Comparison of ENCODE assay signal across 20 cellular contexts in genomic region chr10:517872-518475, GRCh38.
DNase-seq lines count a peak whose midpoint lies in the region; ATAC-seq, FAIRE-seq and TF ChIP-seq lines count a peak whose summit lies in the region.
"Had no signal": no experiment of that assay in that cellular context is flagged by ENCODE, and none has a peak within 500 bp of the region (broad histone marks: within the 10 kb centered on the region; RNA-seq: fewer than 3 reads in every experiment).

No MANE protein-coding gene starts in this region.

- H2BK12ac ChIP-seq in H9 (ENCODE audit: insufficient read length, low read depth, low read length) = no peak overlapping the region

- no peak overlapping the region for H2BK15ac ChIP-seq in H9 (ENCODE audit: low read depth, low read length)

- no peak overlapping the region for H3K4ac ChIP-seq in H9 (ENCODE audit: low read depth, low read length)

- H3K9ac ChIP-seq in H9 (ENCODE audit: extremely low read depth, insufficient read length, low read length) = no peak overlapping the region
- H3K9ac ChIP-seq in kidney (ENCODE audit: low read length in 2 of 2) = no peak overlapping the region
- no peak overlapping the region for H3K9ac ChIP-seq in SK-N-SH

- H3K14ac ChIP-seq in H9 (ENCODE audit: insufficient read depth, low read length) = peak overlapping the region; percentile 8; the same call in 1 of the 2 replicates

- no peak for DNase-seq in H9
- peak in 3 of 4 donors; percentile 44 to 63 (median 45) for DNase-seq in body of pancreas
- peak; percentile 58 for DNase-seq in kidney
- DNase-seq in sciatic nerve (ENCODE audit: low spot score) = peak; percentile 46
- DNase-seq in T-helper 2 cell treated with Interferon-gamma antibody and Interleukin-4, amounts not matched to agents 5 μg/mL and 100 μg/mL, for 36 hours (ENCODE audit: low spot score) = no peak
- no peak for DNase-seq in SK-N-SH
- no peak for DNase-seq in stimulated activated CD4-positive, alpha-beta T cell treated with anti-CD3 and anti-CD28 coated beads, Interleukin-2, amount 100 ng/mL, for 48 hours
- DNase-seq: CD4-positive, alpha-beta memory T cell; DMS79; Karpas-422; MM.1S; NCI-H1105 treated with DMSO at 0.1 percent for 48 hours; NCI-H187 treated with DMSO at 0.1 percent for 48 hours; NCI-H2171; SHP77 had no signal

- peaks cover 3 to 7% of the 10 kb centered on the region in 2 experiments; a peak in 3 of 5 replicates for H3K9me3 Mint-ChIP-seq in H9
- H3K9me3 Mint-ChIP-seq in T-helper 2 cell treated with Interferon-gamma antibody and Interleukin-4, amounts not matched to agents 5 μg/mL and 100 μg/mL, for 36 hours = no peaks in the 10 kb centered on the region
- H3K9me3 Mint-ChIP-seq: CD4-positive, alpha-beta memory T cell had no signal

- no peak overlapping the region for H4K5ac ChIP-seq in H9 (ENCODE audit: insufficient read length, low read depth, low read length)

- H3K27me3 ChIP-seq in H9 (ENCODE audit: insufficient read depth, low read length) = no peaks in the 10 kb centered on the region
- H3K27me3 ChIP-seq in body of pancreas = no peaks in the 10 kb centered on the region
- H3K27me3 ChIP-seq in SK-N-SH (ENCODE audit: insufficient read depth) = no peaks in the 10 kb centered on the region

- H2BK20ac ChIP-seq in H9 (ENCODE audit: low read depth, low read length, poor library complexity, severe bottlenecking) = no peak overlapping the region

- no peak overlapping the region for H2BK120ac ChIP-seq in H9 (ENCODE audit: low read depth, low read length, poor library complexity, severe bottlenecking)

- H3K27ac ChIP-seq in H9 (ENCODE audit: insufficient read length, low read depth, low read length) = no peak overlapping the region
- no peak overlapping the region for H3K27ac ChIP-seq in body of pancreas
- H3K27ac ChIP-seq in kidney (ENCODE audit: low read depth in 2 of 2, low read length in 2 of 2) = no peak overlapping the region
- H3K27ac ChIP-seq in SK-N-SH (ENCODE audit: low read depth in 2 of 2, low read length in 1 of 2) = no peak overlapping the region; a peak in 1 of 4 replicates

- H3K4me1 ChIP-seq in H9 (ENCODE audit: insufficient read depth, low read length) (no peaks in the 10 kb centered on the region), body of pancreas (peaks cover 23% of the 10 kb centered on the region), kidney (ENCODE audit: control insufficient read depth in 1 of 2, insufficient read depth in 1 of 2, low read depth in 1 of 2, low read length in 2 of 2) (peaks cover 0 to 7% of the 10 kb centered on the region in 2 donors), SK-N-SH (ENCODE audit: control insufficient read depth in 1 of 2, insufficient read depth in 2 of 2, low read depth in 1 of 2, low read length in 1 of 2) (peaks cover 0 to 30% of the 10 kb centered on the region in 2 experiments; a peak in 2 of 4 replicates)

- POLR2A ChIA-PET in SK-N-SH (lab: Yijun Ruan, JAX) = no interaction called here

- H3K36me3 Mint-ChIP-seq in H9 (ENCODE audit: insufficient read depth in 1 of 3, low read depth in 3 of 3) = peaks cover 0 to 2% (median 0%) of the 10 kb centered on the region in 3 experiments; a peak in 2 of 7 replicates
- H3K36me3 Mint-ChIP-seq in T-helper 2 cell treated with Interferon-gamma antibody and Interleukin-4, amounts not matched to agents 5 μg/mL and 100 μg/mL, for 36 hours (ENCODE audit: low read depth) = no peaks in the 10 kb centered on the region
- H3K36me3 Mint-ChIP-seq: CD4-positive, alpha-beta memory T cell had no signal

- ATAC-seq in body of pancreas = no peak
- ATAC-seq in sciatic nerve = no peak
- ATAC-seq in HG03469 (IDR thresholded peaks at IDR 0.05; ENCODE audit: unreplicated experiment) = no peak

- no peak overlapping the region for H2AK5ac ChIP-seq in H9 (ENCODE audit: insufficient read length, low read length)

- H3K9me2 ChIP-seq in SK-N-SH = no peaks in the 10 kb centered on the region

- peaks cover 11% of the 10 kb centered on the region for H3F3A ChIP-seq in SK-N-SH (replicated peaks; ENCODE audit: insufficient read depth)

- H3K56ac ChIP-seq in H9 (ENCODE audit: insufficient read length, low read depth, low read length) = no peak overlapping the region

- peaks cover 28 to 36% of the 10 kb centered on the region in 2 experiments for H3K4me1 Mint-ChIP-seq in H9
- H3K4me1 Mint-ChIP-seq in T-helper 2 cell treated with Interferon-gamma antibody and Interleukin-4, amounts not matched to agents 5 μg/mL and 100 μg/mL, for 36 hours (ENCODE audit: low read depth) = peaks cover 3% of the 10 kb centered on the region

- TF ChIP-seq EP300 in SK-N-SH (IDR thresholded peaks at IDR 0.05; ENCODE audit: borderline replicate concordance in 1 of 2, low read depth in 1 of 2, low read length in 1 of 2) = no peak

- CTCF ChIA-PET in SK-N-SH (lab: Yijun Ruan, JAX) = interaction anchor here (2.8 kb wide), 1 partner anchor 271 kb away, joined by 12 read pairs; no protein-coding TSS in a partner anchor

- no CpG with 5 or more reads among the region's 15 CpGs for WGBS in H9 (ENCODE audit: extremely low coverage, insufficient read length, low lambda C conversion rate)
- WGBS in body of pancreas, 2 donors = 76 to 80% methylated on average over 7 to 15 of the region's 15 CpGs
- WGBS in SK-N-SH (ENCODE audit: low lambda C conversion rate) = 84% methylated on average over 13 of the region's 15 CpGs

- H3K79me2 ChIP-seq in H9 (ENCODE audit: insufficient read depth, low read length) = no peaks in the 10 kb centered on the region
- H3K79me2 ChIP-seq in SK-N-SH (ENCODE audit: insufficient read depth) = peaks cover 16% of the 10 kb centered on the region; the same call in 1 of the 2 replicates

- no peak for TF ChIP-seq CTCF in H9 (conservative IDR thresholded peaks at IDR 0.05)
- no peak for TF ChIP-seq CTCF in body of pancreas (IDR thresholded peaks at IDR 0.05)
- TF ChIP-seq CTCF in kidney (IDR thresholded peaks at IDR 0.05; ENCODE audit: borderline replicate concordance, extremely low read depth, insufficient read depth) = no peak
- no peak for TF ChIP-seq CTCF in SK-N-SH (IDR thresholded peaks at IDR 0.05)

- H2AFZ ChIP-seq in H9 (ENCODE audit: low read length) (no peak overlapping the region), SK-N-SH (ENCODE audit: low read depth) (no peak overlapping the region)

- H3K79me1 ChIP-seq in H9 (ENCODE audit: insufficient read depth, low read depth, low read length, poor library complexity, severe bottlenecking) = no peaks in the 10 kb centered on the region

- H3K18ac ChIP-seq in H9 (ENCODE audit: insufficient read length, low read depth, low read length) = no peak overlapping the region

- H3K27ac Mint-ChIP-seq in H9 = peak overlapping the region in 1 of 3 experiments; percentile 45; a peak in 1 of 7 replicates
- H3K27ac Mint-ChIP-seq in T-helper 2 cell treated with Interferon-gamma antibody and Interleukin-4, amounts not matched to agents 5 μg/mL and 100 μg/mL, for 36 hours = no peak overlapping the region
- H3K27ac Mint-ChIP-seq: B cell had no signal

- intact Hi-C loops in body of pancreas (cut with DNase I) (no loop called here), kidney (cut with DNase I) (no loop called here), sciatic nerve (cut with DNase I) (loop anchor here (10.0 kb wide), 2 partner anchors 267 to 527 kb away; partner anchors contain the start of gene IDI1)

- no peak for TF ChIP-seq POLR2A in body of pancreas (IDR thresholded peaks at IDR 0.05)

- no peak for TF ChIP-seq RAD21 in SK-N-SH (IDR thresholded peaks at IDR 0.05; ENCODE audit: low read length)

- peaks cover 18% of the 10 kb centered on the region for H3K27me3 Mint-ChIP-seq in H9 (ENCODE audit: low read depth)
- H3K27me3 Mint-ChIP-seq in T-helper 2 cell treated with Interferon-gamma antibody and Interleukin-4, amounts not matched to agents 5 μg/mL and 100 μg/mL, for 36 hours (ENCODE audit: low read depth) = peaks cover 6% of the 10 kb centered on the region

- H3K4me3 ChIP-seq in body of pancreas (no peak overlapping the region), kidney (ENCODE audit: low read length in 2 of 2) (no peak overlapping the region), SK-N-SH (ENCODE audit: low read depth in 2 of 2, low read length in 1 of 2) (no peak overlapping the region)

- H4K20me1 ChIP-seq in H9 (ENCODE audit: control insufficient read depth, insufficient read depth, insufficient read length) (no peaks in the 10 kb centered on the region), SK-N-SH (ENCODE audit: insufficient read depth) (peaks cover 57% of the 10 kb centered on the region)

- H3T11ph ChIP-seq in H9 (ENCODE audit: low read length) = no peak overlapping the region

- no peak for FAIRE-seq in kidney (lab: Jason Lieb, UNC)
- FAIRE-seq: G401.6, GM12891, RCC 7860 had no signal

- no peak overlapping the region for H3K4me3 Mint-ChIP-seq in H9
- no peak overlapping the region for H3K4me3 Mint-ChIP-seq in T-helper 2 cell treated with Interferon-gamma antibody and Interleukin-4, amounts not matched to agents 5 μg/mL and 100 μg/mL, for 36 hours
- H3K4me3 Mint-ChIP-seq: B cell; CD4-positive, alpha-beta memory T cell had no signal

- H3K36me3 ChIP-seq in body of pancreas (replicated peaks in 1 of 2; ENCODE audit: insufficient read depth in 1 of 2, low read depth in 2 of 2) (no peaks in the 10 kb centered on the region), kidney (ENCODE audit: control insufficient read depth in 1 of 2, insufficient read depth in 2 of 2, low read length in 2 of 2) (no peaks in the 10 kb centered on the region), SK-N-SH (replicated peaks in 1 of 2; ENCODE audit: control insufficient read depth in 1 of 2, insufficient read depth in 2 of 2, low read length in 1 of 2) (no peaks in the 10 kb centered on the region)

- no peak overlapping the region for H2BK5ac ChIP-seq in H9 (ENCODE audit: insufficient read length, low read length)

- H3K23ac ChIP-seq in H9 (ENCODE audit: insufficient read length, low read depth, low read length) = no peak overlapping the region

- H4K91ac ChIP-seq in H9 (ENCODE audit: insufficient read length, low read depth, low read length) = no peak overlapping the region

- no peak overlapping the region for H4K8ac ChIP-seq in H9 (replicated peaks; ENCODE audit: insufficient read length, low read depth, low read length)

- H3K9me3 ChIP-seq in H9 (ENCODE audit: control insufficient read depth, low read depth, low read length) (no peaks in the 10 kb centered on the region), body of pancreas (no peaks in the 10 kb centered on the region), kidney (ENCODE audit: control insufficient read depth in 1 of 2, low read length in 2 of 2) (no peaks in the 10 kb centered on the region), SK-N-SH (no peaks in the 10 kb centered on the region)

- H3K23me2 ChIP-seq in H9 (ENCODE audit: insufficient read length, low read depth, low read length, poor library complexity, severe bottlenecking) = no peaks in the 10 kb centered on the region

- H3K4me2 ChIP-seq in H9 (ENCODE audit: insufficient read depth, insufficient read length, low read length) (no peak overlapping the region), SK-N-SH (no peak overlapping the region)

TF ChIP-seq in SK-N-SH, 30 proteins besides CTCF, POLR2A, EP300 and RAD21 (continues in another document):
- no peak for TF ChIP-seq GATA2 (CRISPR knock-in tag; IDR thresholded peaks at IDR 0.05)
- no peak for TF ChIP-seq EZH2phosphoT487 (IDR thresholded peaks at IDR 0.05; ENCODE audit: borderline replicate concordance, low read depth)

Comparison
In these comparisons a context has a peak if more than half of its experiments do, and no peak if none do; other contexts are left out.
1. DNase-seq: peak in body of pancreas (3 of 4), kidney (single experiment) and sciatic nerve (single experiment); none in H9 (single experiment), T-helper 2 cell treated with Interferon-gamma antibody and Interleukin-4, amounts not matched to agents 5 μg/mL and 100 μg/mL, for 36 hours (single experiment), SK-N-SH (single experiment) and stimulated activated CD4-positive, alpha-beta T cell treated with anti-CD3 and anti-CD28 coated beads, Interleukin-2, amount 100 ng/mL, for 48 hours (0 of 2).